9 cellular contexts compared by ENCODE assay signal in the genomic region with DNA sequence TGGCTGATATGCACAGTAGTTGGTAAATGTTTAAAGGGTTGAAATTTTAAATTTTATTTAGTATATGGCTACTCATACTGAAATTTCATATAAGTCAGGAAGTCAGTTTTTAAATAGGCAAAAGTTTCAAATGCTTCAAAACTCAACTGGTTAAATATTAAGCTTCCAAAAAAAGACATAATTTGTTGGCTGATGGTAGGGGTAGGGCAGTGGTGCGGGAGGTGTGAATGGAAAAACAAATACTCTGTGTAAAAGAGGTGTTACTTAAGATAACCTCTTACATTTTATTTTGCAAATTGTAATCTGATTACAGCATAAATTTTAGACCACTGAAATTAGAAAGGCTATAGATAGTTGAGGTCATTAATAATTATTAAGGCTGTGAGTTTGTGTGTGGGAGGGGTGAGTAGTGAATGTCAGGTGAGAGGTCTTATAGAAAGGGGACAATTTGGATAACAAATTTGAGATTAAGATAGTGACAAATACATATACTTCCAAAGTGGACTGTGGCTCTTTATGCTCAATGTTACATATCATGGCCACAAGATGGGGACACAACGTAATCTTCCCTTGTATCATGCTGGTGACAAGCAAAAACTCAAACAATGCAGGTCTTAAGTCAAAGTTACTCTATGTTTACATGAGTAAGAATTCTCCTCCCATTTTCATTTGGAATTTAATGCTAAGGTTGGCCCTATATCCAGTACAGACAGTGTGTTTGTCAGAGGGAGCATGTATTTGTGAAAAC. TPM values are rescaled to one million over a fixed set of nuclear protein-coding genes. Genes with fewer than 3 reads are reported as not detected.
A peak's percentile ranks its signal among the peaks of the same experiment; 100 is the strongest.
DNase-seq lines count a peak whose midpoint lies in the region; ATAC-seq and TF ChIP-seq lines count a peak whose summit lies in the region.
"Had no signal": no experiment of that assay in that cellular context is flagged by ENCODE, and none has a peak within 500 bp of the region (broad histone marks: within the 10 kb centered on the region; RNA-seq: fewer than 3 reads in every experiment).

No MANE protein-coding gene starts in this region.

- no peak overlapping the region for H3K27ac ChIP-seq in AG04450 (ENCODE audit: low read depth, low read length)
- no peak overlapping the region for H3K27ac ChIP-seq in GM23338 (ENCODE audit: low read depth)
- no peak overlapping the region for H3K27ac ChIP-seq in tibial nerve

- intact Hi-C loops in activated CD4-positive, alpha-beta T cell treated with anti-CD3 and anti-CD28 coated beads, Interleukin-2, amount 10 ng/mL, durations not matched to agents 24 days and 14 days (cut with micrococcal nuclease), result no loop called here

- TF ChIP-seq POLR2A in tibial nerve (IDR thresholded peaks at IDR 0.05), result no peak

- no peak for TF ChIP-seq EP300 in tibial nerve (IDR thresholded peaks at IDR 0.05)

- no peaks in the 10 kb centered on the region for H3K27me3 Mint-ChIP-seq in GM23338 (ENCODE audit: insufficient read depth, low read depth, poor library complexity)
- H3K27me3 Mint-ChIP-seq in activated CD4-positive, alpha-beta T cell treated with anti-CD3 and anti-CD28 coated beads, Interleukin-2, amount 10 ng/mL, durations not matched to agents 24 days and 14 days, result peaks cover 1% of the 10 kb centered on the region

- peak; percentile 4 for DNase-seq in AG04450 (ENCODE audit: low read depth, low spot score)
- DNase-seq in GM23338 (ENCODE audit: low spot score), result peak; percentile 58
- DNase-seq in NCI-H524 treated with DMSO at 0.1 percent for 48 hours (lab: John Stamatoyannopoulos, UW), result peak; percentile 1
- peak; percentile 46 for DNase-seq in epithelial cell of esophagus (ENCODE audit: low read depth)
- DNase-seq in stromal cell of bone marrow (ENCODE audit: low read depth), result peak; percentile 28
- no peak for DNase-seq in NK-92 (lab: John Stamatoyannopoulos, UW; ENCODE audit: unreplicated experiment)
- DNase-seq in activated CD4-positive, alpha-beta T cell treated with anti-CD3 and anti-CD28 coated beads, Interleukin-2, amount 10 ng/mL, durations not matched to agents 24 days and 14 days, result no peak
- no peak for DNase-seq in tibial nerve (ENCODE audit: low spot score in 2 of 2)
- DNase-seq: activated naive CD8-positive, alpha-beta T cell treated with anti-CD3 and anti-CD28 coated beads, Interleukin-2, amount 10 ng/mL, durations not matched to agents 7 days and 5 days had no signal

- H3K4me3 ChIP-seq in AG04450 (ENCODE audit: low read depth, low read length) (no peak overlapping the region), GM23338 (no peak overlapping the region), epithelial cell of esophagus (ENCODE audit: low read length) (no peak overlapping the region), tibial nerve (no peak overlapping the region)

- H3K4me1 Mint-ChIP-seq in GM23338, result no peaks in the 10 kb centered on the region; the same call in 2 of the 3 replicates
- no peaks in the 10 kb centered on the region for H3K4me1 Mint-ChIP-seq in activated CD4-positive, alpha-beta T cell treated with anti-CD3 and anti-CD28 coated beads, Interleukin-2, amount 10 ng/mL, durations not matched to agents 24 days and 14 days

- no peak overlapping the region for H2AFZ ChIP-seq in GM23338

- no peaks in the 10 kb centered on the region for H3K36me3 ChIP-seq in GM23338 (ENCODE audit: insufficient read depth)
- no peaks in the 10 kb centered on the region for H3K36me3 ChIP-seq in tibial nerve

- H3K27me3 ChIP-seq in AG04450 (ENCODE audit: control insufficient read depth, insufficient read depth, low read length) (no peaks in the 10 kb centered on the region), GM23338 (ENCODE audit: insufficient read depth) (no peaks in the 10 kb centered on the region), tibial nerve (no peaks in the 10 kb centered on the region)

- H3K27ac Mint-ChIP-seq in GM23338, result no peak overlapping the region
- H3K27ac Mint-ChIP-seq in activated CD4-positive, alpha-beta T cell treated with anti-CD3 and anti-CD28 coated beads, Interleukin-2, amount 10 ng/mL, durations not matched to agents 24 days and 14 days, result no peak overlapping the region
- H3K27ac Mint-ChIP-seq: activated naive CD8-positive, alpha-beta T cell treated with anti-CD3 and anti-CD28 coated beads, Interleukin-2, amount 10 ng/mL, durations not matched to agents 7 days and 5 days had no signal

- H3K4me3 Mint-ChIP-seq in GM23338, result no peak overlapping the region
- H3K4me3 Mint-ChIP-seq in activated CD4-positive, alpha-beta T cell treated with anti-CD3 and anti-CD28 coated beads, Interleukin-2, amount 10 ng/mL, durations not matched to agents 24 days and 14 days, result no peak overlapping the region
- H3K4me3 Mint-ChIP-seq: activated naive CD8-positive, alpha-beta T cell treated with anti-CD3 and anti-CD28 coated beads, Interleukin-2, amount 10 ng/mL, durations not matched to agents 7 days and 5 days had no signal

- no peaks in the 10 kb centered on the region for H4K20me1 ChIP-seq in GM23338 (replicated peaks; ENCODE audit: insufficient read depth)

- H3F3A ChIP-seq in GM23338 (replicated peaks; ENCODE audit: low read depth), result no peaks in the 10 kb centered on the region

- POLR2A ChIA-PET in AG04450 (lab: Yijun Ruan, JAX), result no interaction called here

- no peaks in the 10 kb centered on the region for H3K9me3 Mint-ChIP-seq in GM23338
- no peaks in the 10 kb centered on the region for H3K9me3 Mint-ChIP-seq in activated CD4-positive, alpha-beta T cell treated with anti-CD3 and anti-CD28 coated beads, Interleukin-2, amount 10 ng/mL, durations not matched to agents 24 days and 14 days

- ATAC-seq in GM23338, result no peak

- no peak overlapping the region for H3K4me2 ChIP-seq in GM23338

- WGBS in tibial nerve, 2 donors, result 40 to 49% methylated on average over 2 of the region's 2 CpGs

- H3K9me2 ChIP-seq in GM23338 (ENCODE audit: insufficient read depth), result no peaks in the 10 kb centered on the region; the same call in 1 of the 2 replicates

- H3K36me3 Mint-ChIP-seq in GM23338 (ENCODE audit: low read depth), result no peaks in the 10 kb centered on the region
- no peaks in the 10 kb centered on the region for H3K36me3 Mint-ChIP-seq in activated CD4-positive, alpha-beta T cell treated with anti-CD3 and anti-CD28 coated beads, Interleukin-2, amount 10 ng/mL, durations not matched to agents 24 days and 14 days (ENCODE audit: low read depth)
- H3K36me3 Mint-ChIP-seq: activated naive CD8-positive, alpha-beta T cell treated with anti-CD3 and anti-CD28 coated beads, Interleukin-2, amount 10 ng/mL, durations not matched to agents 7 days and 5 days had no signal

- CTCF ChIA-PET in AG04450 (lab: Charles Lee), result interaction anchor here (0.6 to 0.7 kb wide), 4 partner anchors 12 to 521 kb away, joined by 3 to 5 read pairs (median 3); no protein-coding TSS in a partner anchor

- no peaks in the 10 kb centered on the region for H3K4me1 ChIP-seq in GM23338 (ENCODE audit: insufficient read depth)
- peaks cover 0 to 6% (median 0%) of the 10 kb centered on the region in 4 donors for H3K4me1 ChIP-seq in tibial nerve

- H3K79me2 ChIP-seq in GM23338 (replicated peaks; ENCODE audit: insufficient read depth), result no peaks in the 10 kb centered on the region

- H3K9me3 ChIP-seq in AG04450 (ENCODE audit: control insufficient read depth, insufficient read depth, low read length) (no peaks in the 10 kb centered on the region), tibial nerve (peaks cover 0 to 9% (median 0%) of the 10 kb centered on the region in 4 donors)

- TF ChIP-seq CTCF in AG04450 (IDR thresholded peaks at IDR 0.05; ENCODE audit: low read depth, low read length) (0 out of 2 replicates have a peak, but pooled peaks have one; percentile 11), GM23338 (conservative IDR thresholded peaks at IDR 0.05; ENCODE audit: low read depth in 2 of 2) (peak; percentile 57 to 73), epithelial cell of esophagus (IDR thresholded peaks at IDR 0.05; ENCODE audit: insufficient read depth, low read depth, low read length, missing control alignments) (peak; percentile 39), tibial nerve (IDR thresholded peaks at IDR 0.05) (peak in 2 of 5 experiments; percentile 16 to 33)

TF ChIP-seq in GM23338, 12 proteins besides CTCF, POLR2A, EP300 and RAD21:
- TF ChIP-seq, protein P1, sequence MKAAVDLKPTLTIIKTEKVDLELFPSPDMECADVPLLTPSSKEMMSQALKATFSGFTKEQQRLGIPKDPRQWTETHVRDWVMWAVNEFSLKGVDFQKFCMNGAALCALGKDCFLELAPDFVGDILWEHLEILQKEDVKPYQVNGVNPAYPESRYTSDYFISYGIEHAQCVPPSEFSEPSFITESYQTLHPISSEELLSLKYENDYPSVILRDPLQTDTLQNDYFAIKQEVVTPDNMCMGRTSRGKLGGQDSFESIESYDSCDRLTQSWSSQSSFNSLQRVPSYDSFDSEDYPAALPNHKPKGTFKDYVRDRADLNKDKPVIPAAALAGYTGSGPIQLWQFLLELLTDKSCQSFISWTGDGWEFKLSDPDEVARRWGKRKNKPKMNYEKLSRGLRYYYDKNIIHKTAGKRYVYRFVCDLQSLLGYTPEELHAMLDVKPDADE (IDR thresholded peaks at IDR 0.05), result no peak
- no peak for TF ChIP-seq EZH2 (IDR thresholded peaks at IDR 0.05; ENCODE audit: low read depth, unreplicated experiment)

RNA-seq across cellular contexts. Expression of gene OXGR1, which starts 36.6 kb away (rescaled TPM):
- polyA plus RNA-seq in AG04450 (2011; rRNA removed) (not detected in 2 replicates), GM23338 (2016; fragmentation: Nextera tagmentation; extraction: Ambion mirVana) (0.16 and 0.29 TPM in 2 replicates)
- not detected in 2 replicates for polyA minus RNA-seq in AG04450 (2011; rRNA and poly(A)+ RNA removed)
- total RNA-seq in GM23338 (2014; rRNA removed; shearing (Covaris generic)), result 0.80 and 0.93 TPM in 2 replicates
- not detected in 2 replicates for total RNA-seq in activated CD4-positive, alpha-beta T cell treated with anti-CD3 and anti-CD28 coated beads, Interleukin-2, amount 10 ng/mL, durations not matched to agents 24 days and 14 days
- total RNA-seq in tibial nerve, result not detected
- total RNA-seq: activated naive CD8-positive, alpha-beta T cell treated with anti-CD3 and anti-CD28 coated beads, Interleukin-2, amount 10 ng/mL, durations not matched to agents 7 days and 5 days had no signal

Comparison
In these comparisons a context has a peak if more than half of its experiments do, and no peak if none do; other contexts are left out.
1. DNase-seq: peak in AG04450 (single experiment), GM23338 (single experiment), NCI-H524 treated with DMSO at 0.1 percent for 48 hours (single experiment), epithelial cell of esophagus (single experiment) and stromal cell of bone marrow (single experiment); none in NK-92 (single experiment), activated CD4-positive, alpha-beta T cell treated with anti-CD3 and anti-CD28 coated beads, Interleukin-2, amount 10 ng/mL, durations not matched to agents 24 days and 14 days (single experiment) and tibial nerve (0 of 2).